ENCODE assay signal across 13 cellular contexts in genomic region chr2:156083707-156084494, GRCh38.
DNase-seq lines count a peak whose midpoint lies in the region; ATAC-seq, FAIRE-seq and TF ChIP-seq lines count a peak whose summit lies in the region.
"Had no signal": no experiment of that assay in that cellular context is flagged by ENCODE, and none has a peak within 500 bp of the region (broad histone marks: within the 10 kb centered on the region; RNA-seq: fewer than 3 reads in every experiment).

No MANE protein-coding gene starts in this region.

- H3K4me2 ChIP-seq in K562 (ENCODE audit: insufficient read depth, low read length) (peak overlapping the region; percentile 4; the same call in 1 of the 2 replicates), keratinocyte (ENCODE audit: control insufficient read depth, extremely low read depth, insufficient read depth, low read depth, low read length) (peak overlapping the region; percentile 16)
- H3K4me2 ChIP-seq: smooth muscle cell had no signal

- H3K4me3 ChIP-seq in right cardiac atrium (ENCODE audit: low read length) (no peak overlapping the region), K562 (no peak overlapping the region), keratinocyte (ENCODE audit: control insufficient read depth in 2 of 3, extremely low read depth in 1 of 3, insufficient read depth in 2 of 3, low read depth in 1 of 3, low read length in 3 of 3) (no peak overlapping the region), thyroid gland (replicated peaks in 1 of 3) (no peak overlapping the region)
- H3K4me3 ChIP-seq: smooth muscle cell had no signal

- H3K27ac ChIP-seq in right cardiac atrium (ENCODE audit: low read length) (no peak overlapping the region), K562 (ENCODE audit: extremely low read depth, low read depth, low read length) (peak overlapping the region; percentile 63; the same call in 2 of the 3 replicates), keratinocyte (ENCODE audit: control insufficient read depth, insufficient read depth, low read length) (peak overlapping the region; percentile 14), thyroid gland (no peak overlapping the region)

- H4K20me1 ChIP-seq in K562 (replicated peaks; ENCODE audit: control insufficient read depth, insufficient read depth, low read length) (no peaks in the 10 kb centered on the region), keratinocyte (ENCODE audit: control insufficient read depth, extremely low read depth, insufficient read depth, low read length) (no peaks in the 10 kb centered on the region)

- no peak overlapping the region for H3K9ac ChIP-seq in K562 (ENCODE audit: insufficient read depth in 1 of 2, low read depth in 2 of 2, low read length in 2 of 2)
- H3K9ac ChIP-seq in keratinocyte (ENCODE audit: control insufficient read depth, extremely low read depth, insufficient read depth, low read length): peak overlapping the region; percentile 33

- H3K9me1 ChIP-seq in K562 (ENCODE audit: control insufficient read depth, insufficient read depth, low read length): no peaks in the 10 kb centered on the region
- no peaks in the 10 kb centered on the region for H3K9me1 ChIP-seq in keratinocyte (ENCODE audit: control insufficient read depth, extremely low read depth, insufficient read depth, low read length)

- TF ChIP-seq POLR2A in K562 (conservative IDR thresholded peaks at IDR 0.05): no peak
- no peak for TF ChIP-seq POLR2A in thyroid gland (IDR thresholded peaks at IDR 0.05)

- H3K79me2 ChIP-seq in K562 (ENCODE audit: control insufficient read depth, insufficient read depth, low read length): no peaks in the 10 kb centered on the region
- no peaks in the 10 kb centered on the region for H3K79me2 ChIP-seq in keratinocyte (ENCODE audit: control insufficient read depth, insufficient read depth, low read length)

- no TSS peak for BruUV-seq in K562 (replicated peaks; lab: Mats Ljungman, UMichigan)

- H3K9me3 ChIP-seq in right cardiac atrium (ENCODE audit: control insufficient read depth, low read length): no peaks in the 10 kb centered on the region
- H3K9me3 ChIP-seq in K562 (replicated peaks; ENCODE audit: control insufficient read depth, insufficient read depth, low read depth, low read length): no peaks in the 10 kb centered on the region
- no peaks in the 10 kb centered on the region for H3K9me3 ChIP-seq in keratinocyte (ENCODE audit: control insufficient read depth, low read depth, low read length)
- H3K9me3 ChIP-seq in thyroid gland: no peaks in the 10 kb centered on the region

- TF ChIP-seq EP300 in K562 (IDR thresholded peaks at IDR 0.05; ENCODE audit: low read length): no peak

- 59% methylated on average over 15 of the region's 15 CpGs for WGBS in right cardiac atrium
- WGBS in K562 (ENCODE audit: insufficient coverage, low coverage, missing lambda C conversion rate): 10% methylated on average over 15 of the region's 15 CpGs
- 79 to 80% methylated on average over 15 of the region's 15 CpGs for WGBS in thyroid gland, 2 donors

- H3K4me1 ChIP-seq in right cardiac atrium (ENCODE audit: control insufficient read depth, insufficient read depth, low read length) (no peaks in the 10 kb centered on the region), K562 (replicated peaks in 1 of 2; ENCODE audit: control insufficient read depth in 2 of 2, insufficient read depth in 2 of 2, low read length in 2 of 2) (no peaks in the 10 kb centered on the region; a peak in 1 of 5 replicates), keratinocyte (ENCODE audit: control insufficient read depth, extremely low read depth, insufficient read depth, low read length) (peaks cover 13% of the 10 kb centered on the region), thyroid gland (peaks cover 0 to 7% of the 10 kb centered on the region in 2 donors)

- no peak for TF ChIP-seq RAD21 in K562 (CRISPR knock-in tag; conservative IDR thresholded peaks at IDR 0.05 in 1 of 2, IDR thresholded peaks at IDR 0.05 in 1 of 2)

- no peaks in the 10 kb centered on the region for H3K36me3 ChIP-seq in K562 (ENCODE audit: control insufficient read depth, insufficient read depth, low read length)
- no peaks in the 10 kb centered on the region for H3K36me3 ChIP-seq in keratinocyte (ENCODE audit: control insufficient read depth in 2 of 2, extremely low read depth in 1 of 2, insufficient read depth in 2 of 2, low read length in 2 of 2)
- H3K36me3 ChIP-seq in thyroid gland: no peaks in the 10 kb centered on the region

- peak overlapping the region; percentile 66 for H2AFZ ChIP-seq in K562 (ENCODE audit: low read depth, low read length)
- H2AFZ ChIP-seq in keratinocyte (ENCODE audit: control insufficient read depth, low read length): peak overlapping the region; percentile 56

- no peak for TF ChIP-seq CTCF in K562 (IDR thresholded peaks at IDR 0.05 in 2 of 3, conservative IDR thresholded peaks at IDR 0.05 in 1 of 3; ENCODE audit: insufficient read depth in 2 of 3, low read depth in 1 of 3, low read length in 3 of 3)
- no peak for TF ChIP-seq CTCF in keratinocyte (optimal IDR thresholded peaks at IDR 0.05 in 1 of 3, IDR thresholded peaks at IDR 0.05 in 1 of 3, conservative IDR thresholded peaks at IDR 0.05 in 1 of 3; ENCODE audit: extremely low read depth in 1 of 3, insufficient read depth in 2 of 3, low read length in 3 of 3)
- no peak for TF ChIP-seq CTCF in thyroid gland (IDR thresholded peaks at IDR 0.05)

- CTCF ChIA-PET in K562 (lab: Yijun Ruan, JAX; ENCODE audit: low intra/inter-chr PET ratio): no interaction called here

- intact Hi-C loops in right cardiac atrium (cut with DNase I): no loop called here
- intact Hi-C loops in Right ventricle myocardium superior (cut with DNase I): no loop called here
- intact Hi-C loops in K562 (cut with micrococcal nuclease): no loop called here
- intact Hi-C loops in thyroid gland (cut with DNase I): no loop called here

- POLR2A ChIA-PET in K562 (lab: Yijun Ruan, JAX): no interaction called here

- in situ Hi-C loops in K562 (cut with MboI): no loop called here

- H3K27me3 ChIP-seq in right cardiac atrium (ENCODE audit: control insufficient read depth, insufficient read depth): no peaks in the 10 kb centered on the region
- H3K27me3 ChIP-seq in K562 (ENCODE audit: control insufficient read depth in 2 of 2, insufficient read depth in 2 of 2, low read length in 2 of 2): no peaks in the 10 kb centered on the region
- no peaks in the 10 kb centered on the region for H3K27me3 ChIP-seq in keratinocyte (ENCODE audit: control insufficient read depth, extremely low read depth, insufficient read depth, low read length)
- no peaks in the 10 kb centered on the region for H3K27me3 ChIP-seq in thyroid gland

- dilution Hi-C loops in keratinocyte (cut with MboI; ENCODE audit: extremely low pct_ligation_motif_present, low sequenced_read_pairs): no loop called here

- FAIRE-seq in K562 (lab: Jason Lieb, UNC): no peak
- FAIRE-seq in keratinocyte (lab: Jason Lieb, UNC): no peak

- DNase-seq in right cardiac atrium (peak; percentile 10 to 22 (median 16)), Right ventricle myocardium superior (no peak), K562 (ENCODE audit: extremely low read depth in 1 of 4, low spot score in 3 of 4) (peak in 1 of 4 experiments; percentile 30), keratinocyte (ENCODE audit: low read depth, low spot score) (no peak), thyroid gland (peak; percentile 3 to 5), DMS79 treated with DMSO at 0.1 percent for 48 hours (lab: John Stamatoyannopoulos, UW) (no peak), NCI-H510A treated with DMSO at 0.1 percent for 48 hours (lab: John Stamatoyannopoulos, UW) (no peak)
- DNase-seq: activated gamma-delta T cell treated with Interleukin-2 at 50 U/mL for 16 hours, H7, NCI-H2029 had no signal

- ATAC-seq in right cardiac atrium: no peak
- ATAC-seq in Right ventricle myocardium superior (ENCODE audit: poor library complexity): no peak
- ATAC-seq in K562: peak; percentile 31
- no peak for ATAC-seq in HG03039 (IDR thresholded peaks at IDR 0.05; ENCODE audit: unreplicated experiment)
- ATAC-seq: WTC11 had no signal

TF ChIP-seq in K562, 482 proteins besides CTCF, POLR2A, EP300 and RAD21 (continues in another document):
- TF ChIP-seq SMAD2 (IDR thresholded peaks at IDR 0.05; ENCODE audit: low read depth, low read length) (no peak), ZNF699 (CRISPR knock-in tag; IDR thresholded peaks at IDR 0.05; ENCODE audit: insufficient replicate concordance) (no peak), ZNF668 (CRISPR knock-in tag; IDR thresholded peaks at IDR 0.05) (no peak), TBP (optimal IDR thresholded peaks at IDR 0.05; ENCODE audit: low read depth, low read length) (no peak), ETV6 (IDR thresholded peaks at IDR 0.05; ENCODE audit: borderline replicate concordance in 1 of 2, low read depth in 2 of 2, low read length in 1 of 2) (no peak), ETV6 (CRISPR knock-in tag; IDR thresholded peaks at IDR 0.05; ENCODE audit: borderline replicate concordance) (no peak), CBX3 (IDR thresholded peaks at IDR 0.05; ENCODE audit: borderline replicate concordance in 1 of 2, low read length in 2 of 2) (no peak), BCOR (IDR thresholded peaks at IDR 0.05) (no peak), C11orf30 (IDR thresholded peaks at IDR 0.05; ENCODE audit: low read depth) (0 out of 2 replicates have a peak, but pooled peaks have one; percentile 24), KAT8 (IDR thresholded peaks at IDR 0.05; ENCODE audit: low read depth) (no peak), NCOA1 (IDR thresholded peaks at IDR 0.05; ENCODE audit: low read depth) (no peak), RBBP5 (IDR thresholded peaks at IDR 0.05; ENCODE audit: borderline replicate concordance, insufficient read depth, low read length, poor library complexity, severe bottlenecking) (no peak), OTX1 (CRISPR knock-in tag; IDR thresholded peaks at IDR 0.05) (no peak), TCF3 (CRISPR knock-in tag; IDR thresholded peaks at IDR 0.05) (0 out of 2 replicates have a peak, but pooled peaks have one; percentile 38), ZNF707 (CRISPR knock-in tag; conservative IDR thresholded peaks at IDR 0.05) (no peak), KLF13 (tag; IDR thresholded peaks at IDR 0.05; ENCODE audit: borderline replicate concordance, low read depth) (no peak)

Comparison
In these comparisons a context has a peak if more than half of its experiments do, and no peak if none do; other contexts are left out.
1. DNase-seq: peak in right cardiac atrium (3 of 3) and thyroid gland (2 of 2); none in Right ventricle myocardium superior (single experiment), keratinocyte (single experiment), DMS79 treated with DMSO at 0.1 percent for 48 hours (single experiment) and NCI-H510A treated with DMSO at 0.1 percent for 48 hours (single experiment).
2. H3K27ac ChIP-seq: peak in K562 (single experiment) and keratinocyte (single experiment); none in right cardiac atrium (single experiment) and thyroid gland (0 of 3).